Comparison of ENCODE assay signal across 2 cellular contexts in genomic region chr3:141321109-141321497, GRCh38.
TF ChIP-seq lines count a peak whose summit lies in the region.

No MANE protein-coding gene starts in this region.

TF ChIP-seq in SK-N-SH treated with all-trans-retinoic acid at 6 μM for 48 hours, 23 proteins besides CTCF, POLR2A, EP300 and RAD21 (continued from another document):
- TF ChIP-seq, protein P1, sequence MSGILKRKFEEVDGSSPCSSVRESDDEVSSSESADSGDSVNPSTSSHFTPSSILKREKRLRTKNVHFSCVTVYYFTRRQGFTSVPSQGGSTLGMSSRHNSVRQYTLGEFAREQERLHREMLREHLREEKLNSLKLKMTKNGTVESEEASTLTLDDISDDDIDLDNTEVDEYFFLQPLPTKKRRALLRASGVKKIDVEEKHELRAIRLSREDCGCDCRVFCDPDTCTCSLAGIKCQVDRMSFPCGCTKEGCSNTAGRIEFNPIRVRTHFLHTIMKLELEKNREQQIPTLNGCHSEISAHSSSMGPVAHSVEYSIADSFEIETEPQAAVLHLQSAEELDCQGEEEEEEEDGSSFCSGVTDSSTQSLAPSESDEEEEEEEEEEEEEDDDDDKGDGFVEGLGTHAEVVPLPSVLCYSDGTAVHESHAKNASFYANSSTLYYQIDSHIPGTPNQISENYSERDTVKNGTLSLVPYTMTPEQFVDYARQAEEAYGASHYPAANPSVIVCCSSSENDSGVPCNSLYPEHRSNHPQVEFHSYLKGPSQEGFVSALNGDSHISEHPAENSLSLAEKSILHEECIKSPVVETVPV (CRISPR knock-in tag; IDR thresholded peaks at IDR 0.05): no peak
- no peak for TF ChIP-seq TCF4 (CRISPR knock-in tag; IDR thresholded peaks at IDR 0.05; ENCODE audit: borderline replicate concordance)
- TF ChIP-seq, protein P2, sequence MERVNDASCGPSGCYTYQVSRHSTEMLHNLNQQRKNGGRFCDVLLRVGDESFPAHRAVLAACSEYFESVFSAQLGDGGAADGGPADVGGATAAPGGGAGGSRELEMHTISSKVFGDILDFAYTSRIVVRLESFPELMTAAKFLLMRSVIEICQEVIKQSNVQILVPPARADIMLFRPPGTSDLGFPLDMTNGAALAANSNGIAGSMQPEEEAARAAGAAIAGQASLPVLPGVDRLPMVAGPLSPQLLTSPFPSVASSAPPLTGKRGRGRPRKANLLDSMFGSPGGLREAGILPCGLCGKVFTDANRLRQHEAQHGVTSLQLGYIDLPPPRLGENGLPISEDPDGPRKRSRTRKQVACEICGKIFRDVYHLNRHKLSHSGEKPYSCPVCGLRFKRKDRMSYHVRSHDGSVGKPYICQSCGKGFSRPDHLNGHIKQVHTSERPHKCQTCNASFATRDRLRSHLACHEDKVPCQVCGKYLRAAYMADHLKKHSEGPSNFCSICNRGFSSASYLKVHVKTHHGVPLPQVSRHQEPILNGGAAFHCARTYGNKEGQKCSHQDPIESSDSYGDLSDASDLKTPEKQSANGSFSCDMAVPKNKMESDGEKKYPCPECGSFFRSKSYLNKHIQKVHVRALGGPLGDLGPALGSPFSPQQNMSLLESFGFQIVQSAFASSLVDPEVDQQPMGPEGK (CRISPR knock-in tag; IDR thresholded peaks at IDR 0.05; ENCODE audit: borderline replicate concordance): no peak

TF ChIP-seq in SK-N-SH, 30 proteins besides CTCF, POLR2A, EP300 and RAD21 (continued from another document):
- no peak for TF ChIP-seq NFIC (IDR thresholded peaks at IDR 0.05; ENCODE audit: borderline replicate concordance)
